ENCODE assay signal across 1 cellular context in genomic region chr2:170339753-170340692, GRCh38.
TF ChIP-seq lines count a peak whose summit lies in the region.

No MANE protein-coding gene starts in this region.

TF ChIP-seq in GM12878, 131 proteins besides CTCF, POLR2A, EP300 and RAD21 (continued from another document):
- peak; percentile 65; the same call in 1 of the 2 replicates for TF ChIP-seq PKNOX1 (IDR thresholded peaks at IDR 0.05)
